1 cellular context compared by ENCODE assay signal in genomic region chr6:21219856-21220255, GRCh38.
TF ChIP-seq lines count a peak whose summit lies in the region.

No MANE protein-coding gene starts in this region.

TF ChIP-seq in K562, 482 proteins besides CTCF, POLR2A, EP300 and RAD21:
- no peak for TF ChIP-seq MBD1 (CRISPR knock-in tag; IDR thresholded peaks at IDR 0.05)
